Comparison of ENCODE assay signal across 21 cellular contexts in the genomic region with DNA sequence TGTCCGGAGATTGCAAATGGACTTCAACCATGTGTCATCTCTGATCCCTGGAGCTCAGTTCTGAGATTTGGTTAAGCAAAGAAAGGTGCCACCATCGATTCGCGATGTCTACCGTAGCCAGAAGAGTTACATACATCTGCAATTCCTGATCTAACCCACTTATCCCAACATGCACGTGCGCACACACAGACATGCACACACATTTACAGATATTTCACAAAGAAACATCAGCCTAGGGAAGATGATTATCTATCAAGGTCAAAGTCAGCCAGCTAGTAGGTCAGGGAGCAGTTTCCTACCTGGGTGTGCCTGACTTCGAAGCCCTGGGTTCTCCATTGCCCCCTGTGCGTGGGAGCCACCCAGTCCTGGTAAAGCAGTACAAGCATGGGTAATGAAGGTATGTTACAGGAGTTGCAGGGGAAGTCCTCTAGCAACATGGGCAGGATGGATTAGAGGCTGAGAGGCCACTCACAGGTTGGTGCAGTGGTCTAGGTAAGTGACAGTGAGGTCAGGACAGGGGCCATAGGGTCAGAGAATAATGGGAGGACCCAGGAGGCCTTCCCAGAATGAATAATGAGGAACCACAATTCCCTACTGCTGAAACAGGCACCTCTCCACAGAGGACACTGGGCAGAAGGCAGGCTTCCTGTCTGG.
A peak's percentile ranks its signal among the peaks of the same experiment; 100 is the strongest.
DNase-seq lines count a peak whose midpoint lies in the region; ATAC-seq, FAIRE-seq and TF ChIP-seq lines count a peak whose summit lies in the region.
"Had no signal": no experiment of that assay in that cellular context is flagged by ENCODE, and none has a peak within 500 bp of the region (broad histone marks: within the 10 kb centered on the region; RNA-seq: fewer than 3 reads in every experiment).

No MANE protein-coding gene starts in this region.

- no peaks in the 10 kb centered on the region for H3K9me3 Mint-ChIP-seq in mesothelial cell of epicardium
- H3K9me3 Mint-ChIP-seq: H9 had no signal

- no peak overlapping the region for H3K4me2 ChIP-seq in K562 (ENCODE audit: insufficient read depth, low read length)

- H3K9me3 ChIP-seq in K562 (replicated peaks; ENCODE audit: control insufficient read depth, insufficient read depth, low read depth, low read length) = no peaks in the 10 kb centered on the region

- no peaks in the 10 kb centered on the region for H3K36me3 Mint-ChIP-seq in mesothelial cell of epicardium

- no peak for TF ChIP-seq EP300 in K562 (IDR thresholded peaks at IDR 0.05; ENCODE audit: low read length)

- in situ Hi-C loops in K562 (cut with MboI) = no loop called here

- H2AFZ ChIP-seq in K562 (ENCODE audit: low read depth, low read length) = 0 out of 2 replicates have a peak overlapping the region, but pooled peaks have one; percentile 16

- H3K4me1 Mint-ChIP-seq in mesothelial cell of epicardium = peaks cover 26% of the 10 kb centered on the region

- DNase-seq in NCI-H526 (lab: John Stamatoyannopoulos, UW) (peak; percentile 40 to 57), NCI-H526 treated with DMSO at 0.1 percent for 48 hours (lab: John Stamatoyannopoulos, UW) (no peak), K562 (ENCODE audit: extremely low read depth in 1 of 4, low spot score in 3 of 4) (no peak), mesothelial cell of epicardium (ENCODE audit: low spot score in 2 of 2, unreplicated experiment in 2 of 2) (no peak), T-helper 2 cell (no peak), kidney tubule cell (ENCODE audit: low spot score) (no peak)
- DNase-seq: AML-193, DMS79, H9, NCI-H1105 treated with DMSO at 0.1 percent for 48 hours, NCI-H187, NCI-H2107, NCI-H2227 treated with DMSO at 0.1 percent for 48 hours, NCI-H510A treated with DMSO at 0.1 percent for 48 hours, SHP77 had no signal

- H3K4me3 Mint-ChIP-seq in mesothelial cell of epicardium = no peak overlapping the region

- H3K4me3 ChIP-seq in K562 = no peak overlapping the region

- ATAC-seq in K562 (no peak), HG02642 (IDR thresholded peaks at IDR 0.05; ENCODE audit: poor library complexity, unreplicated experiment) (no peak)

- H3K4me1 ChIP-seq in K562 (replicated peaks in 1 of 2; ENCODE audit: control insufficient read depth in 2 of 2, insufficient read depth in 2 of 2, low read length in 2 of 2) = peaks cover 8 to 9% of the 10 kb centered on the region in 2 experiments

- no peak for FAIRE-seq in K562 (lab: Jason Lieb, UNC)
- FAIRE-seq: GM12892, GM18507 had no signal

- TF ChIP-seq CTCF in K562 (IDR thresholded peaks at IDR 0.05 in 2 of 3, conservative IDR thresholded peaks at IDR 0.05 in 1 of 3; ENCODE audit: insufficient read depth in 2 of 3, low read depth in 1 of 3, low read length in 3 of 3) (no peak), mesothelial cell of epicardium (IDR thresholded peaks at IDR 0.05; ENCODE audit: unreplicated experiment) (no peak)

- H3K27ac ChIP-seq in K562 (ENCODE audit: extremely low read depth, low read depth, low read length) = no peak overlapping the region
- peak overlapping the region; percentile 89 for H3K27ac ChIP-seq in temporal lobe (ENCODE audit: low read depth, low read length)
- H3K27ac ChIP-seq: 22Rv1, C4-2B had no signal

- no peak for TF ChIP-seq RAD21 in K562 (CRISPR knock-in tag; conservative IDR thresholded peaks at IDR 0.05 in 1 of 2, IDR thresholded peaks at IDR 0.05 in 1 of 2)

- POLR2A ChIA-PET in K562 (lab: Yijun Ruan, JAX) = interaction anchor here (1.0 kb wide), 1 partner anchor 44 kb away, joined by 3 read pairs; no protein-coding TSS in a partner anchor

- TF ChIP-seq POLR2A in K562 (conservative IDR thresholded peaks at IDR 0.05) = no peak

- H3K9me1 ChIP-seq in K562 (ENCODE audit: control insufficient read depth, insufficient read depth, low read length) = no peaks in the 10 kb centered on the region

- H4K20me1 ChIP-seq in K562 (replicated peaks; ENCODE audit: control insufficient read depth, insufficient read depth, low read length) = 0 out of 2 replicates have a peak, but pooled peaks cover 6% of the 10 kb centered on the region

- CTCF ChIA-PET in K562 (lab: Yijun Ruan, JAX; ENCODE audit: low intra/inter-chr PET ratio) = no interaction called here

- no peaks in the 10 kb centered on the region for H3K27me3 Mint-ChIP-seq in mesothelial cell of epicardium (ENCODE audit: low read depth)

- H3K27ac Mint-ChIP-seq in mesothelial cell of epicardium = peak overlapping the region; percentile 75

- BruUV-seq in K562 (replicated peaks; lab: Mats Ljungman, UMichigan) = no TSS peak

- intact Hi-C loops in K562 (cut with micrococcal nuclease) = no loop called here

- H3K27me3 ChIP-seq in K562 (ENCODE audit: control insufficient read depth in 2 of 2, insufficient read depth in 2 of 2, low read length in 2 of 2) = peaks cover 4 to 13% of the 10 kb centered on the region in 2 experiments; a peak in 3 of 5 replicates

- no peaks in the 10 kb centered on the region for H3K36me3 ChIP-seq in K562 (ENCODE audit: control insufficient read depth, insufficient read depth, low read length)

- WGBS in K562 (ENCODE audit: insufficient coverage, low coverage, missing lambda C conversion rate) = 38% methylated on average over 9 of the region's 9 CpGs

- H3K9ac ChIP-seq in K562 (ENCODE audit: insufficient read depth in 1 of 2, low read depth in 2 of 2, low read length in 2 of 2) = no peak overlapping the region

- H3K79me2 ChIP-seq in K562 (ENCODE audit: control insufficient read depth, insufficient read depth, low read length) = no peaks in the 10 kb centered on the region; the same call in 2 of the 3 replicates

TF ChIP-seq in K562, 482 proteins besides CTCF, POLR2A, EP300 and RAD21 (continues in another document):
- no peak for TF ChIP-seq ZNF766 (CRISPR knock-in tag; conservative IDR thresholded peaks at IDR 0.05)
- no peak for TF ChIP-seq CHD7 (IDR thresholded peaks at IDR 0.05; ENCODE audit: low read depth, low read length)

Comparison
In these comparisons a context has a peak if more than half of its experiments do, and no peak if none do; other contexts are left out.
1. DNase-seq: peak in NCI-H526 (2 of 2); none in NCI-H526 treated with DMSO at 0.1 percent for 48 hours (single experiment), K562 (0 of 4), mesothelial cell of epicardium (0 of 2), T-helper 2 cell (0 of 5) and kidney tubule cell (single experiment).